In genomic region chr20:37243076-37243936, GRCh38 we compare ENCODE assay signal across 13 cellular contexts. TPM values are rescaled to one million over a fixed set of nuclear protein-coding genes. Genes with fewer than 3 reads are reported as not detected.
DNase-seq lines count a peak whose midpoint lies in the region; ATAC-seq, FAIRE-seq and TF ChIP-seq lines count a peak whose summit lies in the region.
"Had no signal": no experiment of that assay in that cellular context is flagged by ENCODE, and none has a peak within 500 bp of the region (broad histone marks: within the 10 kb centered on the region; RNA-seq: fewer than 3 reads in every experiment).

No MANE protein-coding gene starts in this region.

- no peaks in the 10 kb centered on the region for H3K27me3 ChIP-seq in gastroesophageal sphincter
- no peaks in the 10 kb centered on the region for H3K27me3 ChIP-seq in psoas muscle (ENCODE audit: insufficient read depth in 3 of 3, low read length in 2 of 3)
- no peaks in the 10 kb centered on the region for H3K27me3 ChIP-seq in CD8-positive, alpha-beta T cell (ENCODE audit: insufficient read depth, low read length)
- H3K27me3 ChIP-seq: suprapubic skin had no signal

- H3K4me1 ChIP-seq in gastroesophageal sphincter, result peaks cover 0 to 57% (median 15%) of the 10 kb centered on the region in 3 donors
- H3K4me1 ChIP-seq in psoas muscle, result peaks cover 47% of the 10 kb centered on the region
- no peaks in the 10 kb centered on the region for H3K4me1 ChIP-seq in CD8-positive, alpha-beta T cell (ENCODE audit: insufficient read depth, low read length)

- no peaks in the 10 kb centered on the region for H3K4me1 Mint-ChIP-seq in CD8-positive, alpha-beta T cell (ENCODE audit: low read depth)

- H3K4me3 ChIP-seq in gastroesophageal sphincter, result no peak overlapping the region
- H3K4me3 ChIP-seq in psoas muscle, result no peak overlapping the region
- H3K4me3 ChIP-seq in CD8-positive, alpha-beta T cell (ENCODE audit: low read depth, low read length), result no peak overlapping the region
- H3K4me3 ChIP-seq: suprapubic skin had no signal

- H3K9me3 ChIP-seq in gastroesophageal sphincter (no peaks in the 10 kb centered on the region), psoas muscle (no peaks in the 10 kb centered on the region)
- no peaks in the 10 kb centered on the region for H3K9me3 ChIP-seq in CD8-positive, alpha-beta T cell (ENCODE audit: low read length)
- H3K9me3 ChIP-seq: suprapubic skin had no signal

- no peak for FAIRE-seq in H54 (lab: Jason Lieb, UNC)

- no peaks in the 10 kb centered on the region for H3K9me3 Mint-ChIP-seq in CD8-positive, alpha-beta T cell

- CTCF ChIA-PET in RWPE1 (lab: Yijun Ruan, JAX), result interaction anchor here (0.6 to 0.9 kb wide), 3 partner anchors 12 to 46 kb away, joined by 3 read pairs; partner anchors contain the start of gene MANBAL
- CTCF ChIA-PET in CD8-positive, alpha-beta T cell (lab: Charles Lee), result interaction anchor here (0.8 kb wide), 1 partner anchor 95 kb away, joined by 3 read pairs; no protein-coding TSS in a partner anchor

- TF ChIP-seq EP300 in gastroesophageal sphincter (IDR thresholded peaks at IDR 0.05), result no peak

- DNase-seq in NCI-H748 (lab: John Stamatoyannopoulos, UW; ENCODE audit: unreplicated experiment) (peak; percentile 40), NCI-H748 treated with DMSO at 0.1 percent for 48 hours (lab: John Stamatoyannopoulos, UW) (no peak), RWPE1 (ENCODE audit: low spot score) (no peak), psoas muscle (no peak), H54 (ENCODE audit: insufficient read length, low spot score) (no peak), KG1 (lab: John Stamatoyannopoulos, UW) (no peak)
- no peak for DNase-seq in CD8-positive, alpha-beta T cell
- DNase-seq: activated CD4-positive, alpha-beta T cell treated with anti-CD3 and anti-CD28 coated beads, Interleukin-2, amount 50 U/mL, for 1 hour; NCI-H2029 treated with DMSO at 0.1 percent for 48 hours; occipital lobe had no signal

- H3K36me3 ChIP-seq in gastroesophageal sphincter (peaks cover 0 to 55% of the 10 kb centered on the region in 2 donors), psoas muscle (ENCODE audit: insufficient read depth in 1 of 2, low read depth in 1 of 2) (peaks cover 10 to 51% of the 10 kb centered on the region in 2 donors)
- H3K36me3 ChIP-seq in CD8-positive, alpha-beta T cell (ENCODE audit: insufficient read depth, low read length), result peaks cover 36% of the 10 kb centered on the region

- no peaks in the 10 kb centered on the region for H3K27me3 Mint-ChIP-seq in CD8-positive, alpha-beta T cell (ENCODE audit: low read depth)

- no peak overlapping the region for H3K27ac Mint-ChIP-seq in CD8-positive, alpha-beta T cell

- TF ChIP-seq POLR2A in gastroesophageal sphincter (IDR thresholded peaks at IDR 0.05) (peak in 1 of 2 donors; percentile 14), H54 (IDR thresholded peaks at IDR 0.05; ENCODE audit: low read depth, low read length) (no peak)

- H3K27ac ChIP-seq in RWPE1 (peak overlapping the region; percentile 28), gastroesophageal sphincter (peak overlapping the region in 3 of 4 donors; percentile 46 to 58 (median 56)), psoas muscle (peak overlapping the region; percentile 26)
- H3K27ac ChIP-seq in CD8-positive, alpha-beta T cell (ENCODE audit: low read depth, low read length), result no peak overlapping the region
- H3K27ac ChIP-seq: suprapubic skin had no signal

- intact Hi-C loops in psoas muscle (cut with DNase I), result loop anchor here in 1 of 2 donors (5.0 kb wide), 1 partner anchor 46 kb away; no protein-coding TSS in a partner anchor
- intact Hi-C loops in CD8-positive, alpha-beta T cell (cut with DNase I, micrococcal nuclease), result no loop called here

- H3K36me3 Mint-ChIP-seq in CD8-positive, alpha-beta T cell, result peaks cover 60% of the 10 kb centered on the region

- 70 to 92% methylated on average over 7 to 12 of the region's 16 CpGs for WGBS in gastroesophageal sphincter (ENCODE audit: low coverage in 1 of 2), 2 donors
- 80 to 86% (median 81%) methylated on average over 15 to 16 of the region's 16 CpGs for WGBS in psoas muscle, 3 donors

- no peak for TF ChIP-seq CTCF in RWPE1 (conservative IDR thresholded peaks at IDR 0.05; ENCODE audit: low read depth)
- TF ChIP-seq CTCF in gastroesophageal sphincter (IDR thresholded peaks at IDR 0.05), result no peak
- no peak for TF ChIP-seq CTCF in psoas muscle (IDR thresholded peaks at IDR 0.05)
- no peak for TF ChIP-seq CTCF in CD8-positive, alpha-beta T cell (IDR thresholded peaks at IDR 0.05)

- peak; percentile 28 for ATAC-seq in gastroesophageal sphincter
- peak; percentile 19 to 37 (median 28) for ATAC-seq in psoas muscle
- ATAC-seq in CD8-positive, alpha-beta T cell, result no peak

- H3K4me3 Mint-ChIP-seq in CD8-positive, alpha-beta T cell, result no peak overlapping the region

- POLR2A ChIA-PET in RWPE1 (lab: Yijun Ruan, JAX; ENCODE audit: low non-redundant PET), result interaction anchor here (0.5 kb wide), 1 partner anchor 105 kb away, joined by 4 read pairs; no protein-coding TSS in a partner anchor
- POLR2A ChIA-PET in CD8-positive, alpha-beta T cell (lab: Charles Lee), result no interaction called here

RNA-seq across cellular contexts. Expression of gene GHRH, which starts 18.3 kb away (rescaled TPM):
- total RNA-seq in gastroesophageal sphincter, result not detected
- not detected for total RNA-seq in psoas muscle
- not detected for polyA plus RNA-seq in psoas muscle
- total RNA-seq in CD8-positive, alpha-beta T cell, result not detected
- total RNA-seq: fibroblast of lung, occipital lobe, suprapubic skin had no signal
- polyA plus RNA-seq: fibroblast of lung had no signal

RNA-seq across cellular contexts. Expression of gene MANBAL, which starts 46.1 kb away (rescaled TPM):
- total RNA-seq in gastroesophageal sphincter (10 to 100 TPM; 28.2 to 53.0 (median 44.6) TPM), psoas muscle (10 to 100 TPM; 10.5 to 16.3 (median 11.5) TPM)
- polyA plus RNA-seq in psoas muscle, result 10 to 100 TPM; 17.1 to 40.1 (median 21.9) TPM
- total RNA-seq in CD8-positive, alpha-beta T cell, result 1 to 10 TPM; 4.0 to 6.3 TPM
